Comparison of ENCODE assay signal across 4 cellular contexts in the genomic region with DNA sequence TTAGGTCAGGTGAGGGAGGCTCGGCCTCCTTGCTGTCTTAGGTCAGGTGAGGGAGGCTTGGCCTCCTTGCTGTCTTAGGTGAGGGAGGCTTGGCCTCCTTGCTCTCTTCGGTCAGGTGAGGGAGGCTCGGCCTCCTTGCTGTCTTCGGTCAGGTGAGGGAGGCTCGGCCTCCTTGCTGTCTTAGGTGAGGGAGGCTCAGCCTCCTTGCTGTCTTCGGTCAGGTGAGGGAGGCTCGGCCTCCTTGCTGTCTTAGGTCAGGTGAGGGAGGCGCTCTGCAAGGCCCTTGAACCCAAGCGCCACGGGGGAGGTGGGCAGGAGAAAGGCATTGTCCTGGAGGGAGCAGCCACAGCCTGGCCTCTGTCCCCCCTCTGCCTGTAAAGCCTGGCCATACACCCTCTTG. TPM values are rescaled to one million over a fixed set of nuclear protein-coding genes. Genes with fewer than 3 reads are reported as not detected.
DNase-seq lines count a peak whose midpoint lies in the region; ATAC-seq, FAIRE-seq and TF ChIP-seq lines count a peak whose summit lies in the region.
"Not testable (repeated sequence)": the region's sequence is repeated elsewhere in the genome, so short reads cannot be mapped to it uniquely, and the experiment has no call there.

No MANE protein-coding gene starts in this region.

- not testable (repeated sequence) for H3K14ac ChIP-seq in neuronal stem cell (ENCODE audit: low read length)

- H3K79me2 ChIP-seq in HepG2 (ENCODE audit: insufficient read depth, low read length): peaks cover 90% of the 10 kb centered on the region

- not testable (repeated sequence) for TF ChIP-seq EP300 in HepG2 (IDR thresholded peaks at IDR 0.05; ENCODE audit: low read depth in 2 of 2, low read length in 2 of 2); HepG2 (CRISPR knock-in tag; IDR thresholded peaks at IDR 0.05; ENCODE audit: borderline replicate concordance)

- not testable (repeated sequence) for H2BK120ac ChIP-seq in neuronal stem cell (ENCODE audit: low read depth, low read length)

- not testable (repeated sequence) for TF ChIP-seq CTCF in RWPE1 (conservative IDR thresholded peaks at IDR 0.05; ENCODE audit: low read depth); HepG2 (CRISPR knock-in tag; IDR thresholded peaks at IDR 0.05)

- not testable (repeated sequence) for DNase-seq in HTR-8/SVneo (ENCODE audit: insufficient read length, low spot score); RWPE1 (ENCODE audit: low spot score); HepG2 (ENCODE audit: low spot score); neuronal stem cell (ENCODE audit: low spot score)

- not testable (repeated sequence) for H3K4ac ChIP-seq in neuronal stem cell (ENCODE audit: low read length)

- intact Hi-C loops in HepG2 (cut with micrococcal nuclease; ENCODE audit: unreplicated experiment): not testable (repeated sequence)

- H2BK12ac ChIP-seq in neuronal stem cell (ENCODE audit: low read length): not testable (repeated sequence)

- not testable (repeated sequence) for H4K91ac ChIP-seq in neuronal stem cell (ENCODE audit: low read depth, low read length, poor library complexity)

- CTCF ChIA-PET in RWPE1 (lab: Yijun Ruan, JAX); HepG2 (lab: Yijun Ruan, JAX; ENCODE audit: low intra/inter-chr PET ratio, low total read pairs): not testable (repeated sequence)

- H3K4me1 ChIP-seq in HepG2 (ENCODE audit: insufficient read depth, low read length) (peaks cover 60% of the 10 kb centered on the region), neuronal stem cell (ENCODE audit: control insufficient read depth in 2 of 2, insufficient read depth in 1 of 2, low read depth in 1 of 2, low read length in 2 of 2) (peaks cover 7 to 10% of the 10 kb centered on the region in 2 donors)

- H2BK5ac ChIP-seq in neuronal stem cell (ENCODE audit: low read length): not testable (repeated sequence)

- FAIRE-seq in HTR-8/SVneo (lab: Jason Lieb, UNC): peak; percentile 85
- not testable (repeated sequence) for FAIRE-seq in HepG2 (lab: Jason Lieb, UNC)

- POLR2A ChIA-PET in RWPE1 (lab: Yijun Ruan, JAX; ENCODE audit: low non-redundant PET); HepG2 (lab: Yijun Ruan, JAX): not testable (repeated sequence)

- H3K36me3 ChIP-seq in HepG2 (replicated peaks in 1 of 2; ENCODE audit: control insufficient read depth in 1 of 2, insufficient read depth in 2 of 2, low read length in 2 of 2) (peaks cover 8 to 14% of the 10 kb centered on the region in 2 experiments; a peak in 4 of 5 replicates), neuronal stem cell (replicated peaks in 1 of 2; ENCODE audit: control insufficient read depth in 2 of 2, insufficient read depth in 2 of 2, low read length in 2 of 2) (peaks cover 18 to 54% of the 10 kb centered on the region in 2 donors)

- not testable (repeated sequence) for H2BK15ac ChIP-seq in neuronal stem cell (ENCODE audit: low read length)

- TF ChIP-seq POLR2A in HepG2 (IDR thresholded peaks at IDR 0.05; ENCODE audit: insufficient read depth in 1 of 2, low read depth in 2 of 2, low read length in 2 of 2): not testable (repeated sequence)

- H3K79me1 ChIP-seq in neuronal stem cell (ENCODE audit: low read depth, low read length): peaks cover 33% of the 10 kb centered on the region

- not testable (repeated sequence) for H3K23ac ChIP-seq in neuronal stem cell (ENCODE audit: low read depth, low read length, poor library complexity)

- H4K8ac ChIP-seq in neuronal stem cell (ENCODE audit: low read depth, low read length): not testable (repeated sequence)

- H3K27ac ChIP-seq in RWPE1 (peak overlapping the region; percentile 86), HepG2 (ENCODE audit: extremely low read length, insufficient read depth, low read length) (peak overlapping the region; percentile 60)
- H3K27ac ChIP-seq in neuronal stem cell (replicated peaks; ENCODE audit: low read length): not testable (repeated sequence)

- peak overlapping the region in 1 of 3 experiments; percentile 47; a peak in 1 of 6 replicates for H3K4me3 ChIP-seq in HepG2 (replicated peaks in 1 of 3; ENCODE audit: insufficient read depth in 1 of 3, low read depth in 2 of 3, low read length in 3 of 3)
- H3K4me3 ChIP-seq in neuronal stem cell (ENCODE audit: low read length in 2 of 2): not testable (repeated sequence)

- not testable (repeated sequence) for H3K9me3 ChIP-seq in HepG2 (ENCODE audit: low read length); neuronal stem cell (replicated peaks in 1 of 2; ENCODE audit: control insufficient read depth in 2 of 2, insufficient read depth in 1 of 2, low read depth in 1 of 2, low read length in 2 of 2)

- H2AK5ac ChIP-seq in neuronal stem cell (ENCODE audit: low read depth, low read length): peak overlapping the region; percentile 14

- H2AFZ ChIP-seq in HepG2 (ENCODE audit: low read length); neuronal stem cell (ENCODE audit: low read length): not testable (repeated sequence)

- peaks cover 47% of the 10 kb centered on the region for H4K20me1 ChIP-seq in HepG2 (ENCODE audit: insufficient read depth, low read length)

- ATAC-seq in HepG2: peak; percentile 1; the same call in 1 of the 3 replicates

- H3K9ac ChIP-seq in HepG2 (ENCODE audit: insufficient read depth, low read depth, low read length) (peak overlapping the region; percentile 35; the same call in 1 of the 2 replicates), neuronal stem cell (ENCODE audit: low read depth, low read length, poor library complexity) (peak overlapping the region; percentile 68)

- not testable (repeated sequence) for BruUV-seq in HepG2 (replicated peaks; lab: Mats Ljungman, UMichigan)

- TF ChIP-seq RAD21 in HepG2 (CRISPR knock-in tag; IDR thresholded peaks at IDR 0.05): not testable (repeated sequence)

- 88% methylated on average over 10 of the region's 10 CpGs for WGBS in HepG2 (ENCODE audit: low lambda C conversion rate)
- WGBS in neuronal stem cell (ENCODE audit: extremely low coverage in 2 of 2, insufficient read length in 2 of 2, insufficient replicate concordance in 1 of 2), 2 donors: no CpG with 5 or more reads among the region's 10 CpGs

- in situ Hi-C loops in HepG2 (cut with HindIII; ENCODE audit: extremely low pct_ligation_motif_present, low pct_unique_long_range_greater_than_20kb): not testable (repeated sequence)

- H3K18ac ChIP-seq in neuronal stem cell (ENCODE audit: low read length): not testable (repeated sequence)

- not testable (repeated sequence) for H3K27me3 ChIP-seq in HepG2 (ENCODE audit: control insufficient read depth in 1 of 2, insufficient read depth in 2 of 2, low read length in 2 of 2); neuronal stem cell (ENCODE audit: control insufficient read depth in 3 of 3, insufficient read depth in 3 of 3, low read depth in 1 of 3, low read length in 3 of 3)

- peak overlapping the region; percentile 69 for H3K4me2 ChIP-seq in HepG2 (ENCODE audit: low read depth, low read length)
- H3K4me2 ChIP-seq in neuronal stem cell (ENCODE audit: insufficient read depth, low read length, poor library complexity, severe bottlenecking): not testable (repeated sequence)

RNA-seq across cellular contexts. Expression of a gene that starts 4.8 kb away (rescaled TPM):
- total RNA-seq in HepG2 (2016; rRNA removed; fragmentation: Illumina TruSeq; extraction: Trizol): 15.3 and 17.8 TPM in 2 replicates
- total RNA-seq in HepG2 (2016; cell fraction: cytosol; rRNA removed; fragmentation: Illumina TruSeq; extraction: Trizol; ENCODE audit: low read depth): 8.6 and 10.0 TPM in 2 replicates
- 14.3 and 17.3 TPM in 2 replicates for total RNA-seq in HepG2 (2016; cell fraction: insoluble cytoplasmic fraction; rRNA removed; fragmentation: Illumina TruSeq; extraction: Trizol)
- 13.2 and 13.6 TPM in 2 replicates for total RNA-seq in HepG2 (2016; cell fraction: membrane; rRNA removed; fragmentation: Illumina TruSeq; extraction: Trizol)
- total RNA-seq in HepG2 (2016; cell fraction: nucleus; rRNA removed; fragmentation: Illumina TruSeq; extraction: Trizol): 21.3 and 26.0 TPM in 2 replicates
- 27.6 and 32.0 TPM in 2 replicates for polyA plus RNA-seq in HepG2 (2011; rRNA removed)
- polyA plus RNA-seq in HepG2 (2011; cell fraction: cytosol; rRNA removed): 13.9 and 24.3 TPM in 2 replicates
- polyA plus RNA-seq in HepG2 (2011; cell fraction: nucleus; rRNA removed): 94.6 and 141 TPM in 2 replicates
- 16.9 and 17.6 TPM in 2 replicates for polyA plus RNA-seq in HepG2 (2012)
- 2.6 and 2.8 TPM in 2 replicates for polyA plus RNA-seq in HepG2 (2016; cell fraction: cytosol; fragmentation: Illumina TruSeq; extraction: Trizol; ENCODE audit: low read depth)
- 12.8 and 13.4 TPM in 2 replicates for polyA plus RNA-seq in HepG2 (2016; cell fraction: insoluble cytoplasmic fraction; fragmentation: Illumina TruSeq; extraction: Trizol; ENCODE audit: low read depth)
- 5.4 and 6.3 TPM in 2 replicates for polyA plus RNA-seq in HepG2 (2016; cell fraction: membrane; fragmentation: Illumina TruSeq; extraction: Trizol; ENCODE audit: low read depth)
- 60.6 and 69.1 TPM in 2 replicates for polyA plus RNA-seq in HepG2 (2016; cell fraction: nucleus; fragmentation: Illumina TruSeq; extraction: Trizol; ENCODE audit: insufficient read depth, low read depth)
- 32.8 and 53.5 TPM in 2 replicates for polyA minus RNA-seq in HepG2 (2011; rRNA and poly(A)+ RNA removed; ENCODE audit: low replicate concordance)
- polyA minus RNA-seq in HepG2 (2011; cell fraction: cytosol; rRNA and poly(A)+ RNA removed): 14.5 and 16.4 TPM in 2 replicates
- 30.1 and 33.4 TPM in 2 replicates for polyA minus RNA-seq in HepG2 (2011; cell fraction: nucleus; rRNA and poly(A)+ RNA removed)
- 13.7 TPM for polyA plus RNA-seq in neuronal stem cell (2013, experiment 1 of 2)
- 13.4 TPM for polyA plus RNA-seq in neuronal stem cell (2013, experiment 2 of 2)

RNA-seq across cellular contexts. Expression of a gene that starts 5.2 kb away (rescaled TPM):
- total RNA-seq in HepG2 (2016; rRNA removed; fragmentation: Illumina TruSeq; extraction: Trizol): 531 and 639 TPM in 2 replicates
- 280 and 300 TPM in 2 replicates for total RNA-seq in HepG2 (2016; cell fraction: cytosol; rRNA removed; fragmentation: Illumina TruSeq; extraction: Trizol; ENCODE audit: low read depth)
- 555 and 661 TPM in 2 replicates for total RNA-seq in HepG2 (2016; cell fraction: insoluble cytoplasmic fraction; rRNA removed; fragmentation: Illumina TruSeq; extraction: Trizol)
- total RNA-seq in HepG2 (2016; cell fraction: membrane; rRNA removed; fragmentation: Illumina TruSeq; extraction: Trizol): 259 and 300 TPM in 2 replicates
- 259 and 270 TPM in 2 replicates for total RNA-seq in HepG2 (2016; cell fraction: nucleus; rRNA removed; fragmentation: Illumina TruSeq; extraction: Trizol)
- polyA plus RNA-seq in HepG2 (2011; rRNA removed): 571 and 631 TPM in 2 replicates
- polyA plus RNA-seq in HepG2 (2011; cell fraction: cytosol; rRNA removed): 539 and 602 TPM in 2 replicates
- 375 and 401 TPM in 2 replicates for polyA plus RNA-seq in HepG2 (2011; cell fraction: nucleus; rRNA removed)
- polyA plus RNA-seq in HepG2 (2012): 283 and 330 TPM in 2 replicates
- 290 and 328 TPM in 2 replicates for polyA plus RNA-seq in HepG2 (2016; cell fraction: cytosol; fragmentation: Illumina TruSeq; extraction: Trizol; ENCODE audit: low read depth)
- polyA plus RNA-seq in HepG2 (2016; cell fraction: insoluble cytoplasmic fraction; fragmentation: Illumina TruSeq; extraction: Trizol; ENCODE audit: low read depth): 656 and 720 TPM in 2 replicates
- 233 and 270 TPM in 2 replicates for polyA plus RNA-seq in HepG2 (2016; cell fraction: membrane; fragmentation: Illumina TruSeq; extraction: Trizol; ENCODE audit: low read depth)
- polyA plus RNA-seq in HepG2 (2016; cell fraction: nucleus; fragmentation: Illumina TruSeq; extraction: Trizol; ENCODE audit: insufficient read depth, low read depth): 418 and 431 TPM in 2 replicates
- 380 and 541 TPM in 2 replicates for polyA minus RNA-seq in HepG2 (2011; rRNA and poly(A)+ RNA removed; ENCODE audit: low replicate concordance)
- 93.0 and 111 TPM in 2 replicates for polyA minus RNA-seq in HepG2 (2011; cell fraction: cytosol; rRNA and poly(A)+ RNA removed)
- 111 and 120 TPM in 2 replicates for polyA minus RNA-seq in HepG2 (2011; cell fraction: nucleus; rRNA and poly(A)+ RNA removed)
- 299 TPM for polyA plus RNA-seq in neuronal stem cell (2013, experiment 1 of 2)
- 308 TPM for polyA plus RNA-seq in neuronal stem cell (2013, experiment 2 of 2)

RNA-seq across cellular contexts. Expression of a gene that starts 26.1 kb away (rescaled TPM):
- 77.7 and 79.2 TPM in 2 replicates for total RNA-seq in HepG2 (2016; rRNA removed; fragmentation: Illumina TruSeq; extraction: Trizol)
- 24.5 and 25.5 TPM in 2 replicates for total RNA-seq in HepG2 (2016; cell fraction: cytosol; rRNA removed; fragmentation: Illumina TruSeq; extraction: Trizol; ENCODE audit: low read depth)
- 67.6 and 79.5 TPM in 2 replicates for total RNA-seq in HepG2 (2016; cell fraction: insoluble cytoplasmic fraction; rRNA removed; fragmentation: Illumina TruSeq; extraction: Trizol)
- total RNA-seq in HepG2 (2016; cell fraction: membrane; rRNA removed; fragmentation: Illumina TruSeq; extraction: Trizol): 64.7 and 64.9 TPM in 2 replicates
- total RNA-seq in HepG2 (2016; cell fraction: nucleus; rRNA removed; fragmentation: Illumina TruSeq; extraction: Trizol): 45.7 and 51.1 TPM in 2 replicates
- 43.3 and 50.4 TPM in 2 replicates for polyA plus RNA-seq in HepG2 (2011; rRNA removed)
- 24.6 and 38.4 TPM in 2 replicates for polyA plus RNA-seq in HepG2 (2011; cell fraction: cytosol; rRNA removed)
- 68.1 and 80.1 TPM in 2 replicates for polyA plus RNA-seq in HepG2 (2011; cell fraction: nucleus; rRNA removed)
- polyA plus RNA-seq in HepG2 (2012): 35.5 and 43.9 TPM in 2 replicates
- 15.6 and 19.3 TPM in 2 replicates for polyA plus RNA-seq in HepG2 (2016; cell fraction: cytosol; fragmentation: Illumina TruSeq; extraction: Trizol; ENCODE audit: low read depth)
- 70.8 and 83.3 TPM in 2 replicates for polyA plus RNA-seq in HepG2 (2016; cell fraction: insoluble cytoplasmic fraction; fragmentation: Illumina TruSeq; extraction: Trizol; ENCODE audit: low read depth)
- polyA plus RNA-seq in HepG2 (2016; cell fraction: membrane; fragmentation: Illumina TruSeq; extraction: Trizol; ENCODE audit: low read depth): 38.0 and 40.1 TPM in 2 replicates
- polyA plus RNA-seq in HepG2 (2016; cell fraction: nucleus; fragmentation: Illumina TruSeq; extraction: Trizol; ENCODE audit: insufficient read depth, low read depth): 84.6 and 88.2 TPM in 2 replicates
- 41.0 and 77.9 TPM in 2 replicates for polyA minus RNA-seq in HepG2 (2011; rRNA and poly(A)+ RNA removed; ENCODE audit: low replicate concordance)
- polyA minus RNA-seq in HepG2 (2011; cell fraction: cytosol; rRNA and poly(A)+ RNA removed): 22.8 and 27.3 TPM in 2 replicates
- polyA minus RNA-seq in HepG2 (2011; cell fraction: nucleus; rRNA and poly(A)+ RNA removed): 35.0 and 37.7 TPM in 2 replicates
- 74.7 TPM for polyA plus RNA-seq in neuronal stem cell (2013, experiment 1 of 2)
- polyA plus RNA-seq in neuronal stem cell (2013, experiment 2 of 2): 78.8 TPM

RNA-seq across cellular contexts. Expression of a gene that starts 34.4 kb away (rescaled TPM):
- total RNA-seq in HepG2 (2016; rRNA removed; fragmentation: Illumina TruSeq; extraction: Trizol): 31.3 and 37.8 TPM in 2 replicates
- total RNA-seq in HepG2 (2016; cell fraction: cytosol; rRNA removed; fragmentation: Illumina TruSeq; extraction: Trizol; ENCODE audit: low read depth): 14.9 and 15.3 TPM in 2 replicates
- total RNA-seq in HepG2 (2016; cell fraction: insoluble cytoplasmic fraction; rRNA removed; fragmentation: Illumina TruSeq; extraction: Trizol): 30.0 and 35.2 TPM in 2 replicates
- 20.4 and 23.8 TPM in 2 replicates for total RNA-seq in HepG2 (2016; cell fraction: membrane; rRNA removed; fragmentation: Illumina TruSeq; extraction: Trizol)
- total RNA-seq in HepG2 (2016; cell fraction: nucleus; rRNA removed; fragmentation: Illumina TruSeq; extraction: Trizol): 23.8 and 28.4 TPM in 2 replicates
- polyA plus RNA-seq in HepG2 (2011; rRNA removed): 20.4 and 22.5 TPM in 2 replicates
- 19.5 and 23.4 TPM in 2 replicates for polyA plus RNA-seq in HepG2 (2011; cell fraction: cytosol; rRNA removed)
- 31.1 and 31.2 TPM in 2 replicates for polyA plus RNA-seq in HepG2 (2011; cell fraction: nucleus; rRNA removed)
- polyA plus RNA-seq in HepG2 (2012): 21.4 and 26.9 TPM in 2 replicates
- 13.5 and 13.6 TPM in 2 replicates for polyA plus RNA-seq in HepG2 (2016; cell fraction: cytosol; fragmentation: Illumina TruSeq; extraction: Trizol; ENCODE audit: low read depth)
- polyA plus RNA-seq in HepG2 (2016; cell fraction: insoluble cytoplasmic fraction; fragmentation: Illumina TruSeq; extraction: Trizol; ENCODE audit: low read depth): 33.7 and 36.3 TPM in 2 replicates
- 18.0 and 19.8 TPM in 2 replicates for polyA plus RNA-seq in HepG2 (2016; cell fraction: membrane; fragmentation: Illumina TruSeq; extraction: Trizol; ENCODE audit: low read depth)
- 87.6 and 92.7 TPM in 2 replicates for polyA plus RNA-seq in HepG2 (2016; cell fraction: nucleus; fragmentation: Illumina TruSeq; extraction: Trizol; ENCODE audit: insufficient read depth, low read depth)
- 27.2 and 36.2 TPM in 2 replicates for polyA minus RNA-seq in HepG2 (2011; rRNA and poly(A)+ RNA removed; ENCODE audit: low replicate concordance)
- 13.0 and 15.4 TPM in 2 replicates for polyA minus RNA-seq in HepG2 (2011; cell fraction: cytosol; rRNA and poly(A)+ RNA removed)
- polyA minus RNA-seq in HepG2 (2011; cell fraction: nucleus; rRNA and poly(A)+ RNA removed): 16.7 and 20.9 TPM in 2 replicates
- polyA plus RNA-seq in neuronal stem cell (2013, experiment 1 of 2): 24.2 TPM
- 25.1 TPM for polyA plus RNA-seq in neuronal stem cell (2013, experiment 2 of 2)
